Comparison of ENCODE assay signal across 12 cellular contexts in the genomic region with DNA sequence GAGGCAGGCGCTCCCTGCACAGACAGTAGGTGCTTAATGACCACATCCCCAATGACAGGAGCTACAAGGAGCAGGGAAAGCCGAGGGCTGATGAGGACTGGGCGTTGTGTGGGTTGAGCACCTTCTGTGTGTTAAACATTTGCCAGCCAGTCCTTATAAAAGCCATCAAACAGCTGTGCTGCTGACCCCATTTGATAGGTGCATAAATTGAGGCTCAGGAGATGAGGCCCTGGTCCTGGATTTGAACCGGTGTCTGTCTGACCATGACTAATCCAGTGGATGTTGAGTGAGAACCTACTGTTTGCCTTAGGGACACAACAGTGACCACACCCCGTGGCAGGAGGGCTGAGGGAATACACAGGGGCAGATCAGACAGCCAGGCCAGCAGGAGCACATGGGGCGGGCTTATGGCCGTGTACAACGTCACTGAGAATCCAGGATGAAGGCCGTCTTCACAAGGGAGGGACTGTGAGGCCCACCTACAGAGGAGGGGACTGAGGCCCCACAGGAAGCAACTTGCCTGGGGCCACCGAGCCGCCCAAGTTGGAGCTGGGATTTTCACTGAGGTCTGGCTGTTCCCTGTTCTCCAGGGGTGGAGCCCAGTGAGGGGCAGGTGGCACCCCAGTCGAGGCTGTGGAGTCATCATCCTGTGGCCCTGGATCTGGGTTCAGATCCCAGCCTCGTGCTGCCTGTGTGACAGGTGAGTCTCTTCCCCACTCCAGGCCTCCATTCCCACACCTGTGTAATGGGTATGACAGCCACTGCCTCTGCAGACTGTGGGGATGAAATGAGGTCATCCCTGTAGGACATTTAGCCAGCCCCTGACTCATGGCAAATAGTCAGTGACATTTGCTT. TPM values are rescaled to one million over a fixed set of nuclear protein-coding genes. Genes with fewer than 3 reads are reported as not detected.
DNase-seq lines count a peak whose midpoint lies in the region; ATAC-seq, FAIRE-seq and TF ChIP-seq lines count a peak whose summit lies in the region.
"Had no signal": no experiment of that assay in that cellular context is flagged by ENCODE, and none has a peak within 500 bp of the region (broad histone marks: within the 10 kb centered on the region; RNA-seq: fewer than 3 reads in every experiment).

No MANE protein-coding gene starts in this region.

- TF ChIP-seq CTCF in ascending aorta (IDR thresholded peaks at IDR 0.05) (no peak), left lung (IDR thresholded peaks at IDR 0.05) (no peak), thyroid gland (IDR thresholded peaks at IDR 0.05) (no peak), testis (IDR thresholded peaks at IDR 0.05) (no peak)

- peak overlapping the region; percentile 67 to 74 for H3K27ac ChIP-seq in ascending aorta
- H3K27ac ChIP-seq in left lung: peak overlapping the region; percentile 46 to 57
- H3K27ac ChIP-seq in thyroid gland: peak overlapping the region in 2 of 3 donors; percentile 44 to 51
- peak overlapping the region in 1 of 2 donors; percentile 15 for H3K27ac ChIP-seq in testis

- DNase-seq in H54 (ENCODE audit: insufficient read length, low spot score) (peak; percentile 91), ascending aorta (ENCODE audit: low spot score in 2 of 2) (peak in 1 of 2 donors; percentile 8), left lung (peak in 1 of 2 donors; percentile 62), thyroid gland (no peak), SW480 (ENCODE audit: low spot score) (no peak), testis (no peak)
- DNase-seq in stimulated activated CD8-positive, alpha-beta memory T cell treated with anti-CD3 and anti-CD28 coated beads, Interleukin-4, amount 100 ng/mL, for 48 hours: no peak
- DNase-seq: activated T-cell treated with anti-CD3 and anti-CD28 coated beads, Interleukin-2, amount 50 U/mL, for 24 hours; DND-41; Peyer's patch had no signal

- H3K4me3 ChIP-seq in ascending aorta (no peak overlapping the region), left lung (no peak overlapping the region), thyroid gland (replicated peaks in 1 of 3) (no peak overlapping the region), testis (no peak overlapping the region)
- H3K4me3 ChIP-seq: Peyer's patch had no signal

- ATAC-seq in left lung (no peak), HG03460 (IDR thresholded peaks at IDR 0.05; ENCODE audit: unreplicated experiment) (no peak)

- H3K36me3 ChIP-seq in ascending aorta: no peaks in the 10 kb centered on the region
- no peaks in the 10 kb centered on the region for H3K36me3 ChIP-seq in left lung
- H3K36me3 ChIP-seq in thyroid gland: no peaks in the 10 kb centered on the region
- H3K36me3 ChIP-seq in testis (ENCODE audit: low read depth, missing control alignments): no peaks in the 10 kb centered on the region
- H3K36me3 ChIP-seq: Peyer's patch had no signal

- 71 to 80% methylated on average over 9 to 13 of the region's 13 CpGs for WGBS in thyroid gland, 2 donors
- WGBS in testis, 2 donors: 72 to 76% methylated on average over 6 to 13 of the region's 13 CpGs

- TF ChIP-seq POLR2A in H54 (IDR thresholded peaks at IDR 0.05; ENCODE audit: low read depth, low read length) (no peak; the same call in 1 of the 2 replicates), thyroid gland (IDR thresholded peaks at IDR 0.05) (no peak), testis (IDR thresholded peaks at IDR 0.05) (no peak)

- FAIRE-seq in H54 (lab: Jason Lieb, UNC): no peak
- FAIRE-seq: islet of Langerhans had no signal

- H3K4me1 ChIP-seq in ascending aorta (peaks cover 13 to 48% of the 10 kb centered on the region in 2 donors), left lung (peaks cover 34 to 81% of the 10 kb centered on the region in 2 donors), thyroid gland (peaks cover 13 to 72% of the 10 kb centered on the region in 2 donors), testis (peaks cover 24% of the 10 kb centered on the region)

- no peaks in the 10 kb centered on the region for H3K27me3 ChIP-seq in ascending aorta
- H3K27me3 ChIP-seq in left lung: peaks cover 0 to 16% of the 10 kb centered on the region in 2 donors
- H3K27me3 ChIP-seq in thyroid gland: no peaks in the 10 kb centered on the region
- no peaks in the 10 kb centered on the region for H3K27me3 ChIP-seq in testis
- H3K27me3 ChIP-seq: Peyer's patch had no signal

- intact Hi-C loops in ascending aorta (cut with DNase I) (no loop called here), left lung (cut with DNase I) (no loop called here), thyroid gland (cut with DNase I) (no loop called here), testis (cut with DNase I; ENCODE audit: low total_unique reads) (no loop called here)

- H3K9me3 ChIP-seq in ascending aorta (no peaks in the 10 kb centered on the region), left lung (no peaks in the 10 kb centered on the region), thyroid gland (no peaks in the 10 kb centered on the region), testis (no peaks in the 10 kb centered on the region)
- H3K9me3 ChIP-seq: Peyer's patch had no signal

RNA-seq across cellular contexts. Expression of a gene that starts 6.1 kb away (rescaled TPM):
- 407 TPM for total RNA-seq in ascending aorta
- 100 to 1,000 TPM; 198 to 259 TPM for total RNA-seq in left lung
- 10 to 100 TPM; 50.7 to 69.8 (median 60.8) TPM for total RNA-seq in thyroid gland
- total RNA-seq in testis: 10 to 100 TPM; 50.2 to 87.8 TPM
- 69.2 TPM for polyA plus RNA-seq in testis (ENCODE audit: insufficient read depth, low read depth, low replicate concordance)
